ENCODE assay signal across 8 cellular contexts in genomic region chr17:3911271-3912053, GRCh38.
A peak's percentile ranks its signal among the peaks of the same experiment; 100 is the strongest.
DNase-seq lines count a peak whose midpoint lies in the region; ATAC-seq lines count a peak whose summit lies in the region.

No MANE protein-coding gene starts in this region.

- peak; percentile 69 for ATAC-seq in GM18870 (IDR thresholded peaks at IDR 0.05; ENCODE audit: unreplicated experiment)
- peak; percentile 73 for ATAC-seq in HG02852 (IDR thresholded peaks at IDR 0.05; ENCODE audit: unreplicated experiment)

- DNase-seq in NOMO-1 treated with DMSO at 0.1 percent for 48 hours (lab: John Stamatoyannopoulos, UW; ENCODE audit: unreplicated experiment) (peak; percentile 88), activated gamma-delta T cell (lab: John Stamatoyannopoulos, UW) (peak; percentile 65), HuH-7.5 (ENCODE audit: low spot score) (no peak), NCI-H2107 treated with DMSO at 0.1 percent for 48 hours (lab: John Stamatoyannopoulos, UW; ENCODE audit: unreplicated experiment) (no peak), epidermal melanocyte (ENCODE audit: insufficient read length, low spot score) (no peak)
- peak; percentile 45 to 65 for DNase-seq in stimulated activated CD4-positive, alpha-beta T cell treated with anti-CD3 and anti-CD28 coated beads, Interleukin-12 subunit alpha, Interleukin-12 subunit beta, amount 100 ng/mL, for 24 hours (ENCODE audit: low read depth in 2 of 2)

Comparison
In these comparisons a context has a peak if more than half of its experiments do, and no peak if none do; other contexts are left out.
1. DNase-seq: peak in NOMO-1 treated with DMSO at 0.1 percent for 48 hours (single experiment), activated gamma-delta T cell (single experiment) and stimulated activated CD4-positive, alpha-beta T cell treated with anti-CD3 and anti-CD28 coated beads, Interleukin-12 subunit alpha, Interleukin-12 subunit beta, amount 100 ng/mL, for 24 hours (2 of 2); none in HuH-7.5 (single experiment), NCI-H2107 treated with DMSO at 0.1 percent for 48 hours (single experiment) and epidermal melanocyte (single experiment).